18 cellular contexts compared by ENCODE assay signal in genomic region chr18:63264871-63265270, GRCh38. TPM values are rescaled to one million over a fixed set of nuclear protein-coding genes. Genes with fewer than 3 reads are reported as not detected.
DNase-seq lines count a peak whose midpoint lies in the region; ATAC-seq and TF ChIP-seq lines count a peak whose summit lies in the region.
"Had no signal": no experiment of that assay in that cellular context is flagged by ENCODE, and none has a peak within 500 bp of the region (broad histone marks: within the 10 kb centered on the region; RNA-seq: fewer than 3 reads in every experiment).

No MANE protein-coding gene starts in this region.

- intact Hi-C loops in mucosa of descending colon (cut with DNase I, micrococcal nuclease) = no loop called here

- TF ChIP-seq CTCF in HEK293 (tag by site-specific recombination; IDR thresholded peaks at IDR 0.05) (no peak), mucosa of descending colon (IDR thresholded peaks at IDR 0.05) (no peak)

- H3K36me3 ChIP-seq in HEK293 (ENCODE audit: control insufficient read depth in 2 of 2, insufficient read depth in 1 of 2, low read length in 2 of 2) = no peaks in the 10 kb centered on the region
- no peaks in the 10 kb centered on the region for H3K36me3 ChIP-seq in mucosa of descending colon (ENCODE audit: low read depth)
- H3K36me3 ChIP-seq: tibial artery had no signal

- ATAC-seq in mucosa of descending colon = peak; percentile 47
- no peak for ATAC-seq in HG02870 (IDR thresholded peaks at IDR 0.05; ENCODE audit: unreplicated experiment)
- ATAC-seq: Panc1 had no signal

- H3K27ac ChIP-seq in HEK293 (ENCODE audit: extremely low read depth, low read depth, low read length) = no peak overlapping the region
- H3K27ac ChIP-seq: BLaER1 treated with 17β-estradiol and CSF1 and Interleukin-3, amounts not matched to agents 10 nM and 100 nM had no signal

- no peaks in the 10 kb centered on the region for H3K9me3 ChIP-seq in HEK293 (ENCODE audit: control insufficient read depth, insufficient read depth, low read depth, low read length)
- H3K9me3 ChIP-seq in mucosa of descending colon = no peaks in the 10 kb centered on the region
- H3K9me3 ChIP-seq: tibial artery had no signal

- peak; percentile 86 for DNase-seq in NCI-H146 (lab: John Stamatoyannopoulos, UW)
- peak; percentile 77 for DNase-seq in NCI-H524 treated with DMSO at 0.1 percent for 48 hours (lab: John Stamatoyannopoulos, UW)
- no peak for DNase-seq in mucosa of descending colon
- DNase-seq in GM19238 (ENCODE audit: insufficient read length, low spot score) = no peak
- DNase-seq in HuH-7 (ENCODE audit: low spot score) = no peak
- no peak for DNase-seq in NK-92 treated with Interleukin-12 subunit alpha and Interleukin-12 subunit beta, amount 100 ng/mL, for 24 hours (lab: John Stamatoyannopoulos, UW)
- DNase-seq: activated CD4-positive, alpha-beta T cell treated with anti-CD3 and anti-CD28 coated beads, Interleukin-2, amount 50 U/mL, for 48 hours; activated T-cell treated with anti-CD3 and anti-CD28 coated beads, Interleukin-2, amount 50 U/mL, for 48 hours; amygdala; foreskin melanocyte; H7; Kasumi-1; NCI-H2227 treated with DMSO at 0.1 percent for 48 hours; tibial artery had no signal

- CTCF ChIA-PET in HEK293 (lab: Yijun Ruan, JAX) = no interaction called here

- H3K4me1 ChIP-seq in HEK293 (ENCODE audit: control insufficient read depth, insufficient read depth, low read length) = peaks cover 12% of the 10 kb centered on the region
- peaks cover 5% of the 10 kb centered on the region for H3K4me1 ChIP-seq in mucosa of descending colon (ENCODE audit: low read depth)

- POLR2A ChIA-PET in HEK293 (lab: Yijun Ruan, JAX) = no interaction called here

- H3K4me3 ChIP-seq in HEK293 (ENCODE audit: low read depth, low read length) (no peak overlapping the region), mucosa of descending colon (no peak overlapping the region)
- H3K4me3 ChIP-seq: BLaER1 treated with 17β-estradiol and CSF1 and Interleukin-3, amounts not matched to agents 10 nM and 100 nM; tibial artery had no signal

TF ChIP-seq in HEK293, 187 proteins besides CTCF, POLR2A, EP300 and RAD21 (continues in another document):
- TF ChIP-seq HOXC10 (CRISPR knock-in tag; IDR thresholded peaks at IDR 0.05) = no peak
- no peak for TF ChIP-seq ZNF544 (tag by site-specific recombination; IDR thresholded peaks at IDR 0.05)
- TF ChIP-seq ZNF266 (tag by site-specific recombination; IDR thresholded peaks at IDR 0.05; ENCODE audit: low read depth) = no peak
- no peak for TF ChIP-seq ZNF37A (tag by site-specific recombination; IDR thresholded peaks at IDR 0.05)
- TF ChIP-seq REST (tag by site-specific recombination; IDR thresholded peaks at IDR 0.05) = no peak
- no peak for TF ChIP-seq ZBTB48 (tag by site-specific recombination; IDR thresholded peaks at IDR 0.05)
- TF ChIP-seq ZNF248 (tag by site-specific recombination; IDR thresholded peaks at IDR 0.05) = no peak
- TF ChIP-seq ZNF654 (tag by site-specific recombination; IDR thresholded peaks at IDR 0.05; ENCODE audit: low read depth) = no peak
- no peak for TF ChIP-seq ZNF335 (tag by site-specific recombination; conservative IDR thresholded peaks at IDR 0.05)
- no peak for TF ChIP-seq TSHZ1 (tag by site-specific recombination; IDR thresholded peaks at IDR 0.05; ENCODE audit: borderline replicate concordance)
- TF ChIP-seq ZNF561 (tag by site-specific recombination; IDR thresholded peaks at IDR 0.05; ENCODE audit: borderline replicate concordance) = no peak
- no peak for TF ChIP-seq ZNF138 (tag by site-specific recombination; IDR thresholded peaks at IDR 0.05; ENCODE audit: borderline replicate concordance)
- no peak for TF ChIP-seq ZNF624 (tag by site-specific recombination; IDR thresholded peaks at IDR 0.05)
- no peak for TF ChIP-seq ZNF362 (tag by site-specific recombination; IDR thresholded peaks at IDR 0.05)
- no peak for TF ChIP-seq ZNF629 (tag by site-specific recombination; IDR thresholded peaks at IDR 0.05)
- no peak for TF ChIP-seq ZNF280C (tag by site-specific recombination; IDR thresholded peaks at IDR 0.05)
- TF ChIP-seq ZNF221 (tag by site-specific recombination; IDR thresholded peaks at IDR 0.05; ENCODE audit: borderline replicate concordance) = no peak
- no peak for TF ChIP-seq ZEB2 (tag by site-specific recombination; IDR thresholded peaks at IDR 0.05)
- no peak for TF ChIP-seq YY1 (tag by site-specific recombination; IDR thresholded peaks at IDR 0.05)
- peak; percentile 88 for TF ChIP-seq SCRT1 (tag by site-specific recombination; IDR thresholded peaks at IDR 0.05; ENCODE audit: borderline replicate concordance)
- TF ChIP-seq ZIC2 (tag by site-specific recombination; IDR thresholded peaks at IDR 0.05) = peak; percentile 71

RNA-seq across cellular contexts. Expression of gene BCL2, which starts 54.7 kb away (rescaled TPM):
- total RNA-seq in mucosa of descending colon = 10 to 100 TPM; 17.7 to 25.7 (median 20.5) TPM

Comparison
In these comparisons a context has a peak if more than half of its experiments do, and no peak if none do; other contexts are left out.
1. DNase-seq: peak in NCI-H146 (single experiment) and NCI-H524 treated with DMSO at 0.1 percent for 48 hours (single experiment); none in mucosa of descending colon (0 of 3), GM19238 (single experiment), HuH-7 (single experiment) and NK-92 treated with Interleukin-12 subunit alpha and Interleukin-12 subunit beta, amount 100 ng/mL, for 24 hours (single experiment).